9 cellular contexts compared by ENCODE assay signal in genomic region chr4:161320377-161320776, GRCh38.
DNase-seq lines count a peak whose midpoint lies in the region; ATAC-seq and TF ChIP-seq lines count a peak whose summit lies in the region.
"Had no signal": no experiment of that assay in that cellular context is flagged by ENCODE, and none has a peak within 500 bp of the region (broad histone marks: within the 10 kb centered on the region; RNA-seq: fewer than 3 reads in every experiment).

No MANE protein-coding gene starts in this region.

- DNase-seq in HFF-Myc (ENCODE audit: extremely low read depth, low read depth) = no peak
- peak; percentile 14 for DNase-seq in NCI-H2171 treated with DMSO at 0.1 percent for 48 hours (lab: John Stamatoyannopoulos, UW)
- DNase-seq in epithelial cell of proximal tubule (ENCODE audit: low read depth) = no peak
- DNase-seq in NCI-H2107 (lab: John Stamatoyannopoulos, UW) = no peak
- DNase-seq in AG20443 (ENCODE audit: low spot score) = no peak
- DNase-seq in NK-92 treated with Interleukin-12 subunit alpha and Interleukin-12 subunit beta, amount 100 ng/mL, for 24 hours (lab: John Stamatoyannopoulos, UW) = no peak
- DNase-seq: naive B cell had no signal

- H3K4me3 ChIP-seq in HFF-Myc (replicated peaks; ENCODE audit: low read depth, low read length) (no peak overlapping the region), epithelial cell of proximal tubule (ENCODE audit: low read depth, low read length) (no peak overlapping the region)

- H3K9me3 Mint-ChIP-seq in stimulated activated memory B cell treated with anti-CD40 and anti-IgM and Interleukin-4, amounts not matched to agents 10 μg/mL and 1 μg/mL and 100 μg/mL, for 72 hours = no peaks in the 10 kb centered on the region

- ATAC-seq in stimulated activated memory B cell treated with anti-CD40 and anti-IgM and Interleukin-4, amounts not matched to agents 10 μg/mL and 1 μg/mL and 100 μg/mL, for 72 hours = no peak

- TF ChIP-seq CTCF in GM12873 (IDR thresholded peaks at IDR 0.05; ENCODE audit: insufficient read depth, low read depth, low read length, missing control alignments) = peak; percentile 70
- TF ChIP-seq CTCF in HFF-Myc (IDR thresholded peaks at IDR 0.05; ENCODE audit: low read depth, low read length, missing control alignments) = peak; percentile 17
- TF ChIP-seq CTCF in epithelial cell of proximal tubule (conservative IDR thresholded peaks at IDR 0.05; ENCODE audit: low read depth, low read length) = peak; percentile 61

- H3K4me1 Mint-ChIP-seq in stimulated activated memory B cell treated with anti-CD40 and anti-IgM and Interleukin-4, amounts not matched to agents 10 μg/mL and 1 μg/mL and 100 μg/mL, for 72 hours = no peaks in the 10 kb centered on the region
- H3K4me1 Mint-ChIP-seq: naive B cell had no signal

- no peaks in the 10 kb centered on the region for H3K27me3 Mint-ChIP-seq in stimulated activated memory B cell treated with anti-CD40 and anti-IgM and Interleukin-4, amounts not matched to agents 10 μg/mL and 1 μg/mL and 100 μg/mL, for 72 hours
- H3K27me3 Mint-ChIP-seq: naive B cell had no signal

- H3K36me3 Mint-ChIP-seq in stimulated activated memory B cell treated with anti-CD40 and anti-IgM and Interleukin-4, amounts not matched to agents 10 μg/mL and 1 μg/mL and 100 μg/mL, for 72 hours = no peaks in the 10 kb centered on the region
- H3K36me3 Mint-ChIP-seq: naive B cell had no signal

- no peak overlapping the region for H3K27ac Mint-ChIP-seq in stimulated activated memory B cell treated with anti-CD40 and anti-IgM and Interleukin-4, amounts not matched to agents 10 μg/mL and 1 μg/mL and 100 μg/mL, for 72 hours
- H3K27ac Mint-ChIP-seq: naive B cell had no signal

- no peak overlapping the region for H3K4me3 Mint-ChIP-seq in stimulated activated memory B cell treated with anti-CD40 and anti-IgM and Interleukin-4, amounts not matched to agents 10 μg/mL and 1 μg/mL and 100 μg/mL, for 72 hours
- H3K4me3 Mint-ChIP-seq: naive B cell had no signal

Comparison
In these comparisons a context has a peak if more than half of its experiments do, and no peak if none do; other contexts are left out.
1. CTCF ChIP-seq: peak in every context shown above with its lines; median percentile 70 in GM12873; 61 in epithelial cell of proximal tubule; 17 in HFF-Myc.